32 cellular contexts compared by ENCODE assay signal in the genomic region with DNA sequence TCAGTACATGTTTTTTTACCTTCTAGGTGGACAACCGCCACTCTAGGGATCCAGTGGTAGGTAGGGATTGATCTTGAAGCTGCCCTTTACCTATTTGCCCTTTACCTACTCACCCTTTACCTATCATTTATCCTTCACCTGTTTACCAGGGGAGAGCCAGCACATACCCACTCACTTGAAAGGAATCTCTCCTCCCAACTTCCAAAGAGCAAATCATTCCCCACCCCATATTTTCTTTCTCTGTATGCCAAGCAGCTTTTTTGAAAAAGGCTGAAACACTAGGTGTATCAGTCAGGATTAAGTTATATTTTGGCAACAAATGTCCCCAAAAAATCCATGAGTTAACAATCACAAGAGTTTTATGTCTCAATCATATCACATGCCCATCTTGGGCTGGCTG.
"Had no signal": no experiment of that assay in that cellular context is flagged by ENCODE, and none has a peak within 500 bp of the region (broad histone marks: within the 10 kb centered on the region; RNA-seq: fewer than 3 reads in every experiment).

No MANE protein-coding gene starts in this region.

- H3K9me3 ChIP-seq: colonic mucosa, esophagus squamous epithelium had no signal

- H3K27me3 ChIP-seq: brain microvascular endothelial cell, cardiac muscle cell, colonic mucosa had no signal

- H3K27me3 Mint-ChIP-seq: activated B cell treated with CpG ODN at 0.5 μM for 24 hours; activated CD8-positive, alpha-beta T cell treated with anti-CD3 and anti-CD28 coated beads for 36 hours; activated naive CD8-positive, alpha-beta T cell; activated T-helper 17 cell treated with anti-CD3 and anti-CD28 coated beads, Interleukin-2, amount 50 U/mL, for 72 hours; T-helper 17 cell had no signal

- ATAC-seq: activated CD4-positive, CD25-positive, alpha-beta regulatory T cell treated with anti-CD3 and anti-CD28 coated beads, Interleukin-2, amount 50 U/mL, for 24 hours; activated CD8-positive, alpha-beta T cell treated with anti-CD3 and anti-CD28 coated beads for 36 hours; activated T-cell treated with anti-CD3 and anti-CD28 coated beads, Interleukin-2, amount 50 U/mL, for 4 hours; activated T-helper 17 cell treated with anti-CD3 and anti-CD28 coated beads, Interleukin-2, amount 50 U/mL, for 72 hours; T-helper 17 cell had no signal

- H3K4me3 Mint-ChIP-seq: activated B cell treated with CpG ODN at 0.5 μM for 24 hours; activated CD8-positive, alpha-beta T cell treated with anti-CD3 and anti-CD28 coated beads for 36 hours; activated naive CD8-positive, alpha-beta T cell; activated T-cell treated with anti-CD3 and anti-CD28 coated beads, Interleukin-2, amount 50 U/mL, for 4 hours; activated T-helper 17 cell treated with anti-CD3 and anti-CD28 coated beads, Interleukin-2, amount 50 U/mL, for 72 hours; endodermal cell; T-helper 17 cell; T-helper 2 cell treated with Interferon-gamma antibody and Interleukin-4, amounts not matched to agents 5 μg/mL and 100 μg/mL, for 36 hours had no signal

- H3K4me1 Mint-ChIP-seq: activated B cell treated with CpG ODN at 0.5 μM for 24 hours, T-helper 17 cell had no signal

- H3K9me3 Mint-ChIP-seq: activated B cell treated with CpG ODN at 0.5 μM for 24 hours; activated CD8-positive, alpha-beta T cell treated with anti-CD3 and anti-CD28 coated beads for 36 hours; activated T-cell treated with anti-CD3 and anti-CD28 coated beads, Interleukin-2, amount 50 U/mL, for 4 hours; activated T-helper 17 cell treated with anti-CD3 and anti-CD28 coated beads, Interleukin-2, amount 50 U/mL, for 72 hours had no signal

- DNase-seq: activated B cell treated with CpG ODN at 0.5 μM for 24 hours; activated CD4-positive, alpha-beta T cell treated with anti-CD3 and anti-CD28 coated beads for 48 hours; activated CD4-positive, alpha-beta T cell treated with anti-CD3 and anti-CD28 coated beads, Interleukin-2, amount 50 U/mL, for 1 hour; activated CD4-positive, alpha-beta T cell treated with anti-CD3 and anti-CD28 coated beads, Interleukin-2, amount 50 U/mL, for 48 hours; activated CD8-positive, alpha-beta memory T cell treated with anti-CD3 and anti-CD28 coated beads for 24 hours; activated CD8-positive, alpha-beta T cell treated with anti-CD3 and anti-CD28 coated beads for 36 hours; activated effector memory CD4-positive, alpha-beta T cell treated with Interleukin-2 at 50 U/mL for 16 hours; activated gamma-delta T cell treated with Interleukin-2 at 50 U/mL for 16 hours; activated naive CD4-positive, alpha-beta T cell treated with anti-CD3 and anti-CD28 coated beads, Interleukin-2, amount 50 U/mL, for 16 hours; activated naive CD4-positive, alpha-beta T cell treated with Interleukin-2 at 50 U/mL for 16 hours; activated T-cell treated with anti-CD3 and anti-CD28 coated beads, Interleukin-2, amount 50 U/mL, for 4 hours; amniotic stem cell; anterior cingulate cortex; brain microvascular endothelial cell; central memory CD4-positive, alpha-beta T cell; cerebellar nuclear complex; colonic mucosa; effector memory CD4-positive, alpha-beta T cell; endodermal cell; esophagus squamous epithelium; head of caudate nucleus; T-helper 1 cell; T-helper 17 cell; T1000; WERI-Rb-1 had no signal

- H3K27ac Mint-ChIP-seq: activated B cell treated with CpG ODN at 0.5 μM for 24 hours; activated CD8-positive, alpha-beta T cell treated with anti-CD3 and anti-CD28 coated beads for 36 hours; activated naive CD8-positive, alpha-beta T cell; activated T-helper 17 cell treated with anti-CD3 and anti-CD28 coated beads, Interleukin-2, amount 50 U/mL, for 72 hours; endodermal cell; T-helper 17 cell; T-helper 2 cell treated with Interferon-gamma antibody and Interleukin-4, amounts not matched to agents 5 μg/mL and 100 μg/mL, for 36 hours had no signal

- H3K27ac ChIP-seq: brain microvascular endothelial cell, cardiac muscle cell, colonic mucosa, esophagus squamous epithelium, WERI-Rb-1 had no signal

- H3K36me3 ChIP-seq: brain microvascular endothelial cell, cardiac muscle cell, colonic mucosa, esophagus squamous epithelium, WERI-Rb-1 had no signal

- H3K4me1 ChIP-seq: colonic mucosa had no signal

- FAIRE-seq: astrocyte, frontal cortex had no signal

- H3K4me3 ChIP-seq: cardiac muscle cell, colonic mucosa, esophagus squamous epithelium had no signal
